17 cellular contexts compared by ENCODE assay signal in genomic region chr12:6957151-6957701, GRCh38. TPM values are rescaled to one million over a fixed set of nuclear protein-coding genes. Genes with fewer than 3 reads are reported as not detected.
DNase-seq lines count a peak whose midpoint lies in the region; ATAC-seq and TF ChIP-seq lines count a peak whose summit lies in the region.
"Had no signal": no experiment of that assay in that cellular context is flagged by ENCODE, and none has a peak within 500 bp of the region (broad histone marks: within the 10 kb centered on the region; RNA-seq: fewer than 3 reads in every experiment).

No MANE protein-coding gene starts in this region.

- no peaks in the 10 kb centered on the region for H3K9me3 Mint-ChIP-seq in CD8-positive, alpha-beta T cell
- H3K9me3 Mint-ChIP-seq in activated T-helper 1 cell treated with anti-CD3 and anti-CD28 coated beads, Interleukin-12 subunit alpha, Interleukin-12 subunit beta, Interleukin-2, Interleukin-4 antibody, amounts not matched to agents 30 ng/mL and 10 ng/mL and 1 ng/mL, durations not matched to agents 14 hours and 24 hours and 36 hours, result no peaks in the 10 kb centered on the region

- peaks cover 83% of the 10 kb centered on the region for H3K36me3 Mint-ChIP-seq in CD8-positive, alpha-beta T cell
- peaks cover 68% of the 10 kb centered on the region for H3K36me3 Mint-ChIP-seq in activated T-helper 1 cell treated with anti-CD3 and anti-CD28 coated beads, Interleukin-12 subunit alpha, Interleukin-12 subunit beta, Interleukin-2, Interleukin-4 antibody, amounts not matched to agents 30 ng/mL and 10 ng/mL and 1 ng/mL, durations not matched to agents 14 hours and 24 hours and 36 hours (ENCODE audit: low read depth)

- peak overlapping the region; percentile 12 for H3K9ac ChIP-seq in neuronal stem cell (ENCODE audit: low read depth, low read length, poor library complexity)

- WGBS in neuronal stem cell (ENCODE audit: extremely low coverage in 2 of 2, insufficient read length in 2 of 2, insufficient replicate concordance in 1 of 2), 2 donors, result no CpG with 5 or more reads among the region's 20 CpGs

- H3K4me1 Mint-ChIP-seq in CD8-positive, alpha-beta T cell (ENCODE audit: low read depth), result peaks cover 92% of the 10 kb centered on the region
- H3K4me1 Mint-ChIP-seq in activated T-helper 1 cell treated with anti-CD3 and anti-CD28 coated beads, Interleukin-12 subunit alpha, Interleukin-12 subunit beta, Interleukin-2, Interleukin-4 antibody, amounts not matched to agents 30 ng/mL and 10 ng/mL and 1 ng/mL, durations not matched to agents 14 hours and 24 hours and 36 hours (ENCODE audit: low read depth), result peaks cover 85% of the 10 kb centered on the region

- H3K27ac ChIP-seq in CD8-positive, alpha-beta T cell (ENCODE audit: low read depth, low read length), result peak overlapping the region; percentile 29
- H3K27ac ChIP-seq in neuronal stem cell (replicated peaks; ENCODE audit: low read length), result no peak overlapping the region
- no peak overlapping the region for H3K27ac ChIP-seq in uterus
- H3K27ac ChIP-seq: right lobe of liver had no signal

- ATAC-seq in CD8-positive, alpha-beta T cell, result no peak
- no peak for ATAC-seq in HG02840 (IDR thresholded peaks at IDR 0.05; ENCODE audit: low FRiP score, unreplicated experiment)
- ATAC-seq: mucosa of descending colon, right lobe of liver had no signal

- CTCF ChIA-PET in CD8-positive, alpha-beta T cell (lab: Charles Lee), result interaction anchor here (1.0 to 13.3 kb wide), 6 partner anchors 9 to 156 kb away, joined by 3 to 531 read pairs (median 65); partner anchors contain the start of genes C12orf57, PTPN6, RNU7-1 and SPSB2

- no peak overlapping the region for H3K4me3 ChIP-seq in CD8-positive, alpha-beta T cell (ENCODE audit: low read depth, low read length)
- H3K4me3 ChIP-seq in neuronal stem cell (ENCODE audit: low read length in 2 of 2), result no peak overlapping the region
- H3K4me3 ChIP-seq in uterus, result no peak overlapping the region
- H3K4me3 ChIP-seq: mucosa of descending colon, right lobe of liver had no signal

- H3K18ac ChIP-seq in neuronal stem cell (ENCODE audit: low read length), result peak overlapping the region; percentile 65

- H3K4ac ChIP-seq in neuronal stem cell (ENCODE audit: low read length), result no peak overlapping the region

- H3K79me1 ChIP-seq in neuronal stem cell (ENCODE audit: low read depth, low read length), result no peaks in the 10 kb centered on the region

- H3K9me3 ChIP-seq in CD8-positive, alpha-beta T cell (ENCODE audit: low read length), result no peaks in the 10 kb centered on the region
- H3K9me3 ChIP-seq in neuronal stem cell (replicated peaks in 1 of 2; ENCODE audit: control insufficient read depth in 2 of 2, insufficient read depth in 1 of 2, low read depth in 1 of 2, low read length in 2 of 2) (no peaks in the 10 kb centered on the region), uterus (no peaks in the 10 kb centered on the region)
- H3K9me3 ChIP-seq: mucosa of descending colon, right lobe of liver had no signal

- H2BK12ac ChIP-seq in neuronal stem cell (ENCODE audit: low read length), result no peak overlapping the region

- H4K8ac ChIP-seq in neuronal stem cell (ENCODE audit: low read depth, low read length), result no peak overlapping the region

- DNase-seq in CD8-positive, alpha-beta T cell, result peak in 3 of 7 experiments; percentile 50 to 65 (median 54)
- DNase-seq in activated T-helper 1 cell treated with anti-CD3 and anti-CD28 coated beads, Interleukin-12 subunit alpha, Interleukin-12 subunit beta, Interleukin-2, Interleukin-4 antibody, amounts not matched to agents 30 ng/mL and 10 ng/mL and 1 ng/mL, durations not matched to agents 14 hours and 24 hours and 36 hours (ENCODE audit: low spot score), result no peak
- DNase-seq in neuronal stem cell (ENCODE audit: low spot score) (no peak), mucosa of gallbladder (ENCODE audit: low spot score) (no peak), CD1c-positive myeloid dendritic cell (ENCODE audit: extremely low spot score) (no peak), uterus (no peak)
- DNase-seq: activated CD4-positive, CD25-positive, alpha-beta regulatory T cell; amygdala; cortex of kidney; GOT3; NCI-H1417 had no signal

- H3K27me3 ChIP-seq in CD8-positive, alpha-beta T cell (ENCODE audit: insufficient read depth, low read length), result no peaks in the 10 kb centered on the region
- H3K27me3 ChIP-seq in neuronal stem cell (ENCODE audit: control insufficient read depth in 3 of 3, insufficient read depth in 3 of 3, low read depth in 1 of 3, low read length in 3 of 3), result no peaks in the 10 kb centered on the region
- no peaks in the 10 kb centered on the region for H3K27me3 ChIP-seq in uterus
- H3K27me3 ChIP-seq: right lobe of liver had no signal

- peak overlapping the region; percentile 79 for H3K14ac ChIP-seq in neuronal stem cell (ENCODE audit: low read length)

- H2AFZ ChIP-seq in neuronal stem cell (ENCODE audit: low read length), result no peak overlapping the region

- H3K4me3 Mint-ChIP-seq in CD8-positive, alpha-beta T cell, result peak overlapping the region; percentile 99
- H3K4me3 Mint-ChIP-seq in activated T-helper 1 cell treated with anti-CD3 and anti-CD28 coated beads, Interleukin-12 subunit alpha, Interleukin-12 subunit beta, Interleukin-2, Interleukin-4 antibody, amounts not matched to agents 30 ng/mL and 10 ng/mL and 1 ng/mL, durations not matched to agents 14 hours and 24 hours and 36 hours, result peak overlapping the region; percentile 91

- no peak overlapping the region for H2BK5ac ChIP-seq in neuronal stem cell (ENCODE audit: low read length)

- intact Hi-C loops in CD8-positive, alpha-beta T cell (cut with DNase I, micrococcal nuclease), result loop anchor here in 1 of 2 experiments (10.0 kb wide), 2 partner anchors 352 to 422 kb away; partner anchors contain the start of genes CHD4 and GAPDH
- intact Hi-C loops in activated T-helper 1 cell treated with anti-CD3 and anti-CD28 coated beads, Interleukin-12 subunit alpha, Interleukin-12 subunit beta, Interleukin-2, Interleukin-4 antibody, amounts not matched to agents 30 ng/mL and 10 ng/mL and 1 ng/mL, durations not matched to agents 14 hours and 24 hours and 36 hours (cut with micrococcal nuclease), result loop anchor here (5.0 kb wide), 1 partner anchor 185 kb away; the partner anchor contains the start of gene LAG3
- intact Hi-C loops in uterus (cut with DNase I; ENCODE audit: low total_unique reads), result no loop called here

- TF ChIP-seq POLR2A in GM19193 (IDR thresholded peaks at IDR 0.05; ENCODE audit: extremely low read depth, insufficient read depth, insufficient read length) (peak; percentile 0), uterus (IDR thresholded peaks at IDR 0.05) (no peak)

- peak overlapping the region; percentile 40 for H3K23ac ChIP-seq in neuronal stem cell (ENCODE audit: low read depth, low read length, poor library complexity)

- POLR2A ChIA-PET in CD8-positive, alpha-beta T cell (lab: Charles Lee), result interaction anchor here (1.7 to 13.4 kb wide), 4 partner anchors 8 to 19 kb away, joined by 10 to 642 read pairs (median 16); partner anchors contain the start of genes C12orf57, PTPN6 and RNU7-1

- no peak overlapping the region for H3K4me2 ChIP-seq in neuronal stem cell (ENCODE audit: insufficient read depth, low read length, poor library complexity, severe bottlenecking)

- peak overlapping the region; percentile 81 for H2AK5ac ChIP-seq in neuronal stem cell (ENCODE audit: low read depth, low read length)

- H3K36me3 ChIP-seq in CD8-positive, alpha-beta T cell (ENCODE audit: insufficient read depth, low read length), result peaks cover 52% of the 10 kb centered on the region
- no peaks in the 10 kb centered on the region for H3K36me3 ChIP-seq in neuronal stem cell (replicated peaks in 1 of 2; ENCODE audit: control insufficient read depth in 2 of 2, insufficient read depth in 2 of 2, low read length in 2 of 2)
- no peaks in the 10 kb centered on the region for H3K36me3 ChIP-seq in uterus
- H3K36me3 ChIP-seq: right lobe of liver had no signal

- H2BK120ac ChIP-seq in neuronal stem cell (ENCODE audit: low read depth, low read length), result no peak overlapping the region

- H3K27me3 Mint-ChIP-seq in CD8-positive, alpha-beta T cell (ENCODE audit: low read depth), result no peaks in the 10 kb centered on the region
- no peaks in the 10 kb centered on the region for H3K27me3 Mint-ChIP-seq in activated T-helper 1 cell treated with anti-CD3 and anti-CD28 coated beads, Interleukin-12 subunit alpha, Interleukin-12 subunit beta, Interleukin-2, Interleukin-4 antibody, amounts not matched to agents 30 ng/mL and 10 ng/mL and 1 ng/mL, durations not matched to agents 14 hours and 24 hours and 36 hours (ENCODE audit: insufficient read depth)

- H3K27ac Mint-ChIP-seq in CD8-positive, alpha-beta T cell, result peak overlapping the region; percentile 100
- peak overlapping the region; percentile 96 for H3K27ac Mint-ChIP-seq in activated T-helper 1 cell treated with anti-CD3 and anti-CD28 coated beads, Interleukin-12 subunit alpha, Interleukin-12 subunit beta, Interleukin-2, Interleukin-4 antibody, amounts not matched to agents 30 ng/mL and 10 ng/mL and 1 ng/mL, durations not matched to agents 14 hours and 24 hours and 36 hours

- H2BK15ac ChIP-seq in neuronal stem cell (ENCODE audit: low read length), result no peak overlapping the region

- no peak for TF ChIP-seq CTCF in CD8-positive, alpha-beta T cell (IDR thresholded peaks at IDR 0.05)
- TF ChIP-seq CTCF in uterus (IDR thresholded peaks at IDR 0.05), result no peak

- H4K91ac ChIP-seq in neuronal stem cell (ENCODE audit: low read depth, low read length, poor library complexity), result no peak overlapping the region

- H3K4me1 ChIP-seq in CD8-positive, alpha-beta T cell (ENCODE audit: insufficient read depth, low read length), result peaks cover 83% of the 10 kb centered on the region
- H3K4me1 ChIP-seq in neuronal stem cell (ENCODE audit: control insufficient read depth in 2 of 2, insufficient read depth in 1 of 2, low read depth in 1 of 2, low read length in 2 of 2) (peaks cover 13 to 31% of the 10 kb centered on the region in 2 donors), uterus (peaks cover 0 to 3% of the 10 kb centered on the region in 2 donors)

RNA-seq across cellular contexts. Expression of gene PTPN6, which starts 6.1 kb away (rescaled TPM):
- total RNA-seq in CD8-positive, alpha-beta T cell, result 10 to 100 TPM; 63.2 to 63.9 TPM
- 332 and 341 TPM in 2 replicates for total RNA-seq in activated T-helper 1 cell treated with anti-CD3 and anti-CD28 coated beads, Interleukin-12 subunit alpha, Interleukin-12 subunit beta, Interleukin-2, Interleukin-4 antibody, amounts not matched to agents 30 ng/mL and 10 ng/mL and 1 ng/mL, durations not matched to agents 14 hours and 24 hours and 36 hours
- polyA plus RNA-seq in neuronal stem cell (2013, experiment 1 of 2), result 3.2 TPM
- polyA plus RNA-seq in neuronal stem cell (2013, experiment 2 of 2), result 2.7 TPM
- 66.4 TPM for total RNA-seq in mucosa of gallbladder
- 10 to 100 TPM in 2 of 4 donors, under 1 TPM in 2; 0.59 to 19.8 (median 5.9) TPM for total RNA-seq in uterus
- total RNA-seq: SK-MEL-5 had no signal

RNA-seq across cellular contexts. Expression of gene PHB2, which starts 13.2 kb away (rescaled TPM):
- 100 to 1,000 TPM; 145 to 148 TPM for total RNA-seq in CD8-positive, alpha-beta T cell
- total RNA-seq in activated T-helper 1 cell treated with anti-CD3 and anti-CD28 coated beads, Interleukin-12 subunit alpha, Interleukin-12 subunit beta, Interleukin-2, Interleukin-4 antibody, amounts not matched to agents 30 ng/mL and 10 ng/mL and 1 ng/mL, durations not matched to agents 14 hours and 24 hours and 36 hours, result 456 and 469 TPM in 2 replicates
- 315 TPM for polyA plus RNA-seq in neuronal stem cell (2013, experiment 1 of 2)
- polyA plus RNA-seq in neuronal stem cell (2013, experiment 2 of 2), result 311 TPM
- total RNA-seq in mucosa of gallbladder (141 TPM), uterus (100 to 1,000 TPM; 129 to 167 (median 145) TPM)

RNA-seq across cellular contexts. Expression of gene C12orf57, which starts 13.4 kb away (rescaled TPM):
- 100 to 1,000 TPM; 328 to 356 TPM for total RNA-seq in CD8-positive, alpha-beta T cell
- total RNA-seq in activated T-helper 1 cell treated with anti-CD3 and anti-CD28 coated beads, Interleukin-12 subunit alpha, Interleukin-12 subunit beta, Interleukin-2, Interleukin-4 antibody, amounts not matched to agents 30 ng/mL and 10 ng/mL and 1 ng/mL, durations not matched to agents 14 hours and 24 hours and 36 hours, result 190 and 197 TPM in 2 replicates
- 511 TPM for polyA plus RNA-seq in neuronal stem cell (2013, experiment 1 of 2)
- 489 TPM for polyA plus RNA-seq in neuronal stem cell (2013, experiment 2 of 2)
- total RNA-seq in mucosa of gallbladder (265 TPM), uterus (1,000 to 10,000 TPM in 2 of 4 donors, 100 to 1,000 TPM in 2; 259 to 2,496 (median 1,289) TPM)

RNA-seq across cellular contexts. Expression of gene EMG1, which starts 13.5 kb away (rescaled TPM):
- 10 to 100 TPM; 42.8 to 43.2 TPM for total RNA-seq in CD8-positive, alpha-beta T cell
- total RNA-seq in activated T-helper 1 cell treated with anti-CD3 and anti-CD28 coated beads, Interleukin-12 subunit alpha, Interleukin-12 subunit beta, Interleukin-2, Interleukin-4 antibody, amounts not matched to agents 30 ng/mL and 10 ng/mL and 1 ng/mL, durations not matched to agents 14 hours and 24 hours and 36 hours, result 132 and 134 TPM in 2 replicates
- polyA plus RNA-seq in neuronal stem cell (2013, experiment 1 of 2), result 24.4 TPM
- 24.2 TPM for polyA plus RNA-seq in neuronal stem cell (2013, experiment 2 of 2)
- total RNA-seq in mucosa of gallbladder (31.8 TPM), uterus (10 to 100 TPM; 25.9 to 62.8 (median 44.0) TPM)

RNA-seq across cellular contexts. Expression of gene RNU7-1, which starts 13.6 kb away (rescaled TPM):
- total RNA-seq in CD8-positive, alpha-beta T cell, result not detected
- total RNA-seq in activated T-helper 1 cell treated with anti-CD3 and anti-CD28 coated beads, Interleukin-12 subunit alpha, Interleukin-12 subunit beta, Interleukin-2, Interleukin-4 antibody, amounts not matched to agents 30 ng/mL and 10 ng/mL and 1 ng/mL, durations not matched to agents 14 hours and 24 hours and 36 hours, result not detected in 2 replicates
- polyA plus RNA-seq in neuronal stem cell (2013, experiment 1 of 2), result not detected
- not detected for polyA plus RNA-seq in neuronal stem cell (2013, experiment 2 of 2)
- not detected for total RNA-seq in mucosa of gallbladder
- not detected for total RNA-seq in uterus
- total RNA-seq: mucosa of descending colon, right lobe of liver, SK-MEL-5 had no signal
- polyA plus RNA-seq: thymus had no signal
